Comparison of ENCODE assay signal across 10 cellular contexts in genomic region chr9:34501889-34502425, GRCh38. TPM values are rescaled to one million over a fixed set of nuclear protein-coding genes. Genes with fewer than 3 reads are reported as not detected.
DNase-seq lines count a peak whose midpoint lies in the region; ATAC-seq, FAIRE-seq and TF ChIP-seq lines count a peak whose summit lies in the region.
"Had no signal": no experiment of that assay in that cellular context is flagged by ENCODE, and none has a peak within 500 bp of the region (broad histone marks: within the 10 kb centered on the region; RNA-seq: fewer than 3 reads in every experiment).

No MANE protein-coding gene starts in this region.

- H3K9ac ChIP-seq in fibroblast of lung (ENCODE audit: insufficient read depth, low read length): no peak overlapping the region

- no peak overlapping the region for H3K4me3 ChIP-seq in fibroblast of lung (replicated peaks in 1 of 4; ENCODE audit: control extremely low read depth in 1 of 4, insufficient read depth in 1 of 4, low read depth in 3 of 4, low read length in 4 of 4)

- no peaks in the 10 kb centered on the region for H3K9me3 ChIP-seq in fibroblast of lung (ENCODE audit: control insufficient read depth, insufficient read depth, low read depth, low read length)

- no peak overlapping the region for H3K27ac ChIP-seq in fibroblast of lung (ENCODE audit: insufficient read depth, low read length)

- no peaks in the 10 kb centered on the region for H3K9me3 Mint-ChIP-seq in stimulated activated memory B cell treated with anti-CD40 and anti-IgM and Interleukin-4, amounts not matched to agents 10 μg/mL and 1 μg/mL and 100 μg/mL, for 72 hours
- H3K9me3 Mint-ChIP-seq: effector memory CD8-positive, alpha-beta T cell had no signal

- TF ChIP-seq CTCF in fibroblast of lung (conservative IDR thresholded peaks at IDR 0.05 in 1 of 2, IDR thresholded peaks at IDR 0.05 in 1 of 2; ENCODE audit: low read depth in 1 of 2, low read length in 2 of 2): peak in 1 of 2 donors; percentile 40

- no peaks in the 10 kb centered on the region for H4K20me1 ChIP-seq in fibroblast of lung (ENCODE audit: control insufficient read depth, extremely low read depth, insufficient read depth, low read length)

- H3K36me3 Mint-ChIP-seq in stimulated activated memory B cell treated with anti-CD40 and anti-IgM and Interleukin-4, amounts not matched to agents 10 μg/mL and 1 μg/mL and 100 μg/mL, for 72 hours: no peaks in the 10 kb centered on the region

- H3K27me3 Mint-ChIP-seq in stimulated activated memory B cell treated with anti-CD40 and anti-IgM and Interleukin-4, amounts not matched to agents 10 μg/mL and 1 μg/mL and 100 μg/mL, for 72 hours: peaks cover 46% of the 10 kb centered on the region

- H3K4me1 Mint-ChIP-seq in stimulated activated memory B cell treated with anti-CD40 and anti-IgM and Interleukin-4, amounts not matched to agents 10 μg/mL and 1 μg/mL and 100 μg/mL, for 72 hours: no peaks in the 10 kb centered on the region

- H3K27me3 ChIP-seq in fibroblast of lung (ENCODE audit: control insufficient read depth, insufficient read depth, low read length): peaks cover 18% of the 10 kb centered on the region

- H3K27ac Mint-ChIP-seq in stimulated activated memory B cell treated with anti-CD40 and anti-IgM and Interleukin-4, amounts not matched to agents 10 μg/mL and 1 μg/mL and 100 μg/mL, for 72 hours: no peak overlapping the region
- H3K27ac Mint-ChIP-seq: effector memory CD8-positive, alpha-beta T cell had no signal

- DNase-seq in AG20443 (ENCODE audit: low spot score) (peak; percentile 77), NCI-H69 (lab: John Stamatoyannopoulos, UW) (peak; percentile 80), fibroblast of lung (ENCODE audit: low read depth in 2 of 2) (peak; percentile 64 to 89), myocyte (ENCODE audit: low read depth) (peak; percentile 87), T-helper 9 cell (no peak), HTR-8/SVneo (ENCODE audit: insufficient read length, low spot score) (no peak)
- no peak for DNase-seq in activated CD8-positive, alpha-beta memory T cell treated with anti-CD3 and anti-CD28 coated beads for 24 hours
- DNase-seq: effector memory CD8-positive, alpha-beta T cell had no signal

- no peaks in the 10 kb centered on the region for H3K79me2 ChIP-seq in fibroblast of lung (ENCODE audit: control insufficient read depth, insufficient read depth, low read length)

- no peak overlapping the region for H3K4me3 Mint-ChIP-seq in stimulated activated memory B cell treated with anti-CD40 and anti-IgM and Interleukin-4, amounts not matched to agents 10 μg/mL and 1 μg/mL and 100 μg/mL, for 72 hours
- H3K4me3 Mint-ChIP-seq: effector memory CD8-positive, alpha-beta T cell had no signal

- no peak overlapping the region for H3K4me2 ChIP-seq in fibroblast of lung (ENCODE audit: extremely low read depth, insufficient read depth, low read length)

- no peak overlapping the region for H2AFZ ChIP-seq in fibroblast of lung (ENCODE audit: low read length)

- no peak for FAIRE-seq in HTR-8/SVneo (lab: Jason Lieb, UNC)

- ATAC-seq in stimulated activated memory B cell treated with anti-CD40 and anti-IgM and Interleukin-4, amounts not matched to agents 10 μg/mL and 1 μg/mL and 100 μg/mL, for 72 hours: no peak
- ATAC-seq: effector memory CD8-positive, alpha-beta T cell had no signal

- no peaks in the 10 kb centered on the region for H3K36me3 ChIP-seq in fibroblast of lung (ENCODE audit: control insufficient read depth, insufficient read depth, low read length)

- no peaks in the 10 kb centered on the region for H3K4me1 ChIP-seq in fibroblast of lung (ENCODE audit: control insufficient read depth, extremely low read depth, insufficient read depth, low read length)

RNA-seq across cellular contexts. Expression of gene ENHO, which starts 20.8 kb away (rescaled TPM):
- total RNA-seq in fibroblast of lung (under 0.01 TPM in 1 of 2 replicates, not detected in the other), myocyte (0.21 and 0.35 TPM in 2 replicates)
- 0.07 TPM in 1 of 2 replicates, not detected in the other for polyA plus RNA-seq in fibroblast of lung
- 0.21 TPM in 1 of 2 replicates, not detected in the other for polyA plus RNA-seq in fibroblast of lung (2012)
- not detected in 2 replicates for polyA minus RNA-seq in fibroblast of lung (ENCODE audit: low replicate concordance)
- 1.1 TPM for polyA plus RNA-seq in myocyte (2012)

RNA-seq across cellular contexts. Expression of gene DNAI1, which starts 43.4 kb away (rescaled TPM):
- not detected in 2 replicates for total RNA-seq in fibroblast of lung
- polyA plus RNA-seq in fibroblast of lung: not detected in 2 replicates
- not detected in 2 replicates for polyA plus RNA-seq in fibroblast of lung (2012)
- polyA minus RNA-seq in fibroblast of lung (ENCODE audit: low replicate concordance): not detected in 2 replicates
- 0.13 TPM in 1 of 2 replicates, not detected in the other for total RNA-seq in myocyte
- polyA plus RNA-seq in myocyte (2012): 0.14 TPM
- total RNA-seq: skeletal muscle tissue had no signal

RNA-seq across cellular contexts. Expression of gene FAM219A, which starts 43.6 kb away (rescaled TPM):
- total RNA-seq in fibroblast of lung (3.3 and 5.3 TPM in 2 replicates), myocyte (18.9 and 19.2 TPM in 2 replicates)
- polyA plus RNA-seq in fibroblast of lung: 7.3 and 8.8 TPM in 2 replicates
- 9.4 and 10.5 TPM in 2 replicates for polyA plus RNA-seq in fibroblast of lung (2012)
- polyA minus RNA-seq in fibroblast of lung (ENCODE audit: low replicate concordance): 16.8 and 19.6 TPM in 2 replicates
- polyA plus RNA-seq in myocyte (2012): 24.8 TPM

Comparison
In these comparisons a context has a peak if more than half of its experiments do, and no peak if none do; other contexts are left out.
1. DNase-seq: peak in AG20443 (single experiment), NCI-H69 (single experiment), fibroblast of lung (2 of 2) and myocyte (single experiment); none in activated CD8-positive, alpha-beta memory T cell treated with anti-CD3 and anti-CD28 coated beads for 24 hours (single experiment), T-helper 9 cell (single experiment) and HTR-8/SVneo (single experiment).